16 cellular contexts compared by ENCODE assay signal in genomic region chr3:57018246-57018645, GRCh38. TPM values are rescaled to one million over a fixed set of nuclear protein-coding genes. Genes with fewer than 3 reads are reported as not detected.
DNase-seq lines count a peak whose midpoint lies in the region; TF ChIP-seq lines count a peak whose summit lies in the region.
"Had no signal": no experiment of that assay in that cellular context is flagged by ENCODE, and none has a peak within 500 bp of the region (broad histone marks: within the 10 kb centered on the region; RNA-seq: fewer than 3 reads in every experiment).

No MANE protein-coding gene starts in this region.

- intact Hi-C loops in PC-9 (cut with micrococcal nuclease; ENCODE audit: unreplicated experiment) = no loop called here

- H3K27me3 ChIP-seq in OCI-LY1 (ENCODE audit: insufficient read depth, low read length) (no peaks in the 10 kb centered on the region), PC-9 (ENCODE audit: insufficient read depth, low read depth) (no peaks in the 10 kb centered on the region), rectal smooth muscle tissue (ENCODE audit: control insufficient read depth, insufficient read depth, low read length) (no peaks in the 10 kb centered on the region)
- H3K27me3 ChIP-seq: BLaER1 had no signal

- peaks cover 72% of the 10 kb centered on the region for H3K4me1 ChIP-seq in OCI-LY1 (ENCODE audit: insufficient read depth, low read length, severe bottlenecking)
- peaks cover 32% of the 10 kb centered on the region for H3K4me1 ChIP-seq in PC-9 (replicated peaks; ENCODE audit: insufficient read depth)
- peaks cover 27% of the 10 kb centered on the region for H3K4me1 ChIP-seq in rectal smooth muscle tissue (ENCODE audit: control insufficient read depth, insufficient read depth, low read length)

- H3K9me3 ChIP-seq in OCI-LY1 (ENCODE audit: low read length) (no peaks in the 10 kb centered on the region), PC-9 (ENCODE audit: insufficient read depth, low read depth) (no peaks in the 10 kb centered on the region)

- H2AFZ ChIP-seq in OCI-LY1 (ENCODE audit: low read length) (no peak overlapping the region), PC-9 (no peak overlapping the region)
- H2AFZ ChIP-seq: GM23338 had no signal

- H3K9ac ChIP-seq in OCI-LY1 (ENCODE audit: low read length) (no peak overlapping the region), rectal smooth muscle tissue (ENCODE audit: low read length) (no peak overlapping the region)
- H3K9ac ChIP-seq: BLaER1 had no signal

- H3F3A ChIP-seq in OCI-LY1 (ENCODE audit: insufficient read depth, low read length) = no peaks in the 10 kb centered on the region
- H3F3A ChIP-seq in PC-9 (ENCODE audit: insufficient read depth, low read depth) = peaks cover 9% of the 10 kb centered on the region; the same call in 1 of the 2 replicates

- H3K27ac ChIP-seq in OCI-LY1 (ENCODE audit: low read depth, low read length, poor library complexity, severe bottlenecking) (peak overlapping the region; percentile 97), PC-9 (peak overlapping the region; percentile 71; the same call in 1 of the 2 replicates), rectal smooth muscle tissue (ENCODE audit: low read depth, low read length) (peak overlapping the region; percentile 49)
- H3K27ac ChIP-seq: BLaER1 had no signal

- H3K4me2 ChIP-seq in OCI-LY1 (ENCODE audit: low read length) (no peak overlapping the region), PC-9 (no peak overlapping the region)
- H3K4me2 ChIP-seq: BLaER1 had no signal

- CTCF ChIA-PET in PC-9 (lab: Charles Lee) = interaction anchor here (0.7 kb wide), 1 partner anchor 12 kb away, joined by 4 read pairs; no protein-coding TSS in a partner anchor

- no TSS peak for BruUV-seq in PC-9 (replicated peaks; lab: Mats Ljungman, UMichigan)

- H3K9me2 ChIP-seq in OCI-LY1 (ENCODE audit: low read depth, low read length) = no peaks in the 10 kb centered on the region
- no peaks in the 10 kb centered on the region for H3K9me2 ChIP-seq in PC-9 (ENCODE audit: insufficient read depth)

- H4K20me1 ChIP-seq in OCI-LY1 (ENCODE audit: insufficient read depth, low read length) (no peaks in the 10 kb centered on the region), PC-9 (ENCODE audit: insufficient read depth) (no peaks in the 10 kb centered on the region)
- H4K20me1 ChIP-seq: BLaER1 had no signal

- H3K79me2 ChIP-seq in OCI-LY1 (ENCODE audit: insufficient read depth, low read length) (no peaks in the 10 kb centered on the region), PC-9 (ENCODE audit: low read depth) (peaks cover 4% of the 10 kb centered on the region; the same call in 1 of the 2 replicates)

- POLR2A ChIA-PET in PC-9 (lab: Charles Lee; ENCODE audit: unreplicated experiment) = no interaction called here

- DNase-seq in PC-9 (no peak), superior temporal gyrus (ENCODE audit: extremely low spot score) (no peak), NCI-H1105 treated with DMSO at 0.1 percent for 48 hours (lab: John Stamatoyannopoulos, UW) (no peak), activated T-cell treated with anti-CD3 and anti-CD28 coated beads for 4 hours (no peak)
- DNase-seq: Calu3; CD8-positive, alpha-beta T cell; DMS79 treated with DMSO at 0.1 percent for 48 hours; GF-D8; HCEC 1CT; HFFc6; IMR-90 had no signal

- H3K36me3 ChIP-seq in OCI-LY1 (ENCODE audit: insufficient read depth, low read length) (no peaks in the 10 kb centered on the region), PC-9 (ENCODE audit: low read depth) (no peaks in the 10 kb centered on the region), rectal smooth muscle tissue (ENCODE audit: control insufficient read depth, insufficient read depth, low read length) (no peaks in the 10 kb centered on the region)
- H3K36me3 ChIP-seq: BLaER1 had no signal

- H3K4me3 ChIP-seq in OCI-LY1 (ENCODE audit: low read depth, low read length, poor library complexity, severe bottlenecking) (no peak overlapping the region), PC-9 (no peak overlapping the region), rectal smooth muscle tissue (ENCODE audit: low read length) (no peak overlapping the region)
- H3K4me3 ChIP-seq: BLaER1, GM23338 had no signal

- TF ChIP-seq CTCF in OCI-LY1 (IDR thresholded peaks at IDR 0.05; ENCODE audit: low read length) = no peak
- no peak for TF ChIP-seq CTCF in PC-9 (conservative IDR thresholded peaks at IDR 0.05)

RNA-seq across cellular contexts. Expression of gene SPATA12, which starts 42.2 kb away (rescaled TPM):
- 0.43 and 0.57 TPM in 2 replicates for total RNA-seq in PC-9 (2021)
- total RNA-seq: A673; CD8-positive, alpha-beta T cell; HFFc6 had no signal
